Comparison of ENCODE assay signal across 8 cellular contexts in the genomic region with DNA sequence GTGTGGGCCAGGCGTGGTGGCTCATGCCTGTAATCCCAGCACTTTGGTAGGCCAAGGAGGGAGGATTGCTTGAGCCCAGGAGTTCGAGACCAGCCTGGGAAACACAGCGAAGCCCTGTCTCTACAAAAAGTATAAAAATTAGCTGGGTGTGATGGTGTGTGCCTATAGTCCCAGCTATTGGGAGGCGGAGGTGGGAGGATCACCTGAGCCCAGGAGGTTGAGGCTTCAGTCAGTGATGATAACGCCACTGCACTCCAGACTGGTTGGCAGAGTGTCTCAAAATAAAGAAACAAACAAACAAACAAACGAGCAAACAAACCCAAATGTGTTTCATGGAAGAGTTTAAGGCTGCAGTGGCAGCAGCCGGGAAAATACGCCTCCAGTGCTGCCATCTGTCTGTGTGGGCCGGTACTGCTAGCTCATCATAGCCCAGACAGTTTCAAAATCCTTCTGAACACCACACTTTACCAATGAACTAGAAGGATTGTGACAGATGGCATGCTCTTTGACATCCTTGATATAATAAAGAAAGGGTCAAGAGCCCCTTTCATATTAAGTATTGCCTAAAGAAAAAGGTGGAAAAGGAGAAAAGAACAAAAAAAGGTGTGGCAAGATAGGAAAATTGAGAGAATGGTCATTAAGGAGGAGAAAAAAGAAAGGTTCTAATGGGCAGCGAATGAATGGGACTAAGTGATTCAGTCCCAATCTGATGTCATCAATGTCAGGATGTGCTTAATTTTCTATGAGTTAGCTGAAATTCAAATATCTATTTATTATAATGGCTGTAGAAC.
DNase-seq lines count a peak whose midpoint lies in the region; ATAC-seq and TF ChIP-seq lines count a peak whose summit lies in the region.

No MANE protein-coding gene starts in this region.

- H3K4me3 ChIP-seq in PC-3 (ENCODE audit: low read length) (no peak overlapping the region), psoas muscle (no peak overlapping the region)

- WGBS in psoas muscle, 3 donors = 54 to 57% (median 55%) methylated on average over 10 of the region's 10 CpGs

- H3K4me1 ChIP-seq in PC-3 (ENCODE audit: insufficient read depth, low read length) (peaks cover 23% of the 10 kb centered on the region), psoas muscle (peaks cover 11% of the 10 kb centered on the region)

- peak; percentile 66 for ATAC-seq in GM18520 (IDR thresholded peaks at IDR 0.05; ENCODE audit: unreplicated experiment)
- ATAC-seq in HG03025 (IDR thresholded peaks at IDR 0.05; ENCODE audit: low FRiP score, unreplicated experiment) = peak; percentile 81
- peak; percentile 59; the same call in 1 of the 2 replicates for ATAC-seq in PC-3
- peak; percentile 53 to 74 (median 72) for ATAC-seq in psoas muscle

- no peak overlapping the region for H3K4me2 ChIP-seq in PC-3 (ENCODE audit: low read length)

- H3K9me3 ChIP-seq in PC-3 (ENCODE audit: low read length) = no peaks in the 10 kb centered on the region
- H3K9me3 ChIP-seq in psoas muscle = no peaks in the 10 kb centered on the region

- peak; percentile 78 for TF ChIP-seq CTCF in PC-3 (conservative IDR thresholded peaks at IDR 0.05; ENCODE audit: low read depth, low read length)
- peak; percentile 88 for TF ChIP-seq CTCF in psoas muscle (IDR thresholded peaks at IDR 0.05)

- BruUV-seq in PC-3 (replicated peaks; lab: Mats Ljungman, UMichigan) = no TSS peak

- H3K27me3 ChIP-seq in PC-3 (ENCODE audit: low read length) = no peaks in the 10 kb centered on the region
- H3K27me3 ChIP-seq in psoas muscle (ENCODE audit: insufficient read depth in 3 of 3, low read length in 2 of 3) = no peaks in the 10 kb centered on the region

- H3K36me3 ChIP-seq in PC-3 (ENCODE audit: low read depth, low read length) (no peaks in the 10 kb centered on the region), psoas muscle (ENCODE audit: insufficient read depth in 1 of 2, low read depth in 1 of 2) (peaks cover 3 to 79% of the 10 kb centered on the region in 2 donors)

- no peaks in the 10 kb centered on the region for H3K79me2 ChIP-seq in PC-3 (ENCODE audit: low read length)

- H4K20me1 ChIP-seq in PC-3 (ENCODE audit: low read length) = no peaks in the 10 kb centered on the region

- CTCF ChIA-PET in PC-3 (lab: Charles Lee) = interaction anchor here (0.6 to 1.4 kb wide), 5 partner anchors 11 to 573 kb away, joined by 3 to 5 read pairs (median 4); no protein-coding TSS in a partner anchor

- no peaks in the 10 kb centered on the region for H3F3A ChIP-seq in PC-3 (ENCODE audit: low read length, unreplicated experiment)

- DNase-seq in AG08395 (ENCODE audit: low spot score) (peak; percentile 55), PC-3 (peak; percentile 50), globus pallidus (ENCODE audit: low spot score) (peak; percentile 49), psoas muscle (peak; percentile 63 to 78), GM19238 (ENCODE audit: insufficient read length, low spot score) (no peak)
- peak; percentile 25 for DNase-seq in activated T-helper 9 cell treated with anti-CD3 and anti-CD28 coated beads, Interleukin-2, amount 50 U/mL, for 16 hours (ENCODE audit: low read depth)

- intact Hi-C loops in PC-3 (cut with micrococcal nuclease) (loop anchor here (5.0 kb wide), 1 partner anchor 36 kb away; no protein-coding TSS in a partner anchor), psoas muscle (cut with DNase I) (no loop called here)

- H2AFZ ChIP-seq in PC-3 (ENCODE audit: low read length) = no peak overlapping the region

- H3K9ac ChIP-seq in PC-3 (ENCODE audit: low read length) = no peak overlapping the region

- no peaks in the 10 kb centered on the region for H3K9me2 ChIP-seq in PC-3 (replicated peaks; ENCODE audit: low read length)

- H3K27ac ChIP-seq in PC-3 (ENCODE audit: low read length) = no peak overlapping the region
- H3K27ac ChIP-seq in psoas muscle = no peak overlapping the region

- POLR2A ChIA-PET in PC-3 (lab: Charles Lee; ENCODE audit: unreplicated experiment) = interaction anchor here (0.7 kb wide), 1 partner anchor 1283 kb away, joined by 4 read pairs; no protein-coding TSS in a partner anchor
